Comparison of ENCODE assay signal across 11 cellular contexts in the genomic region with DNA sequence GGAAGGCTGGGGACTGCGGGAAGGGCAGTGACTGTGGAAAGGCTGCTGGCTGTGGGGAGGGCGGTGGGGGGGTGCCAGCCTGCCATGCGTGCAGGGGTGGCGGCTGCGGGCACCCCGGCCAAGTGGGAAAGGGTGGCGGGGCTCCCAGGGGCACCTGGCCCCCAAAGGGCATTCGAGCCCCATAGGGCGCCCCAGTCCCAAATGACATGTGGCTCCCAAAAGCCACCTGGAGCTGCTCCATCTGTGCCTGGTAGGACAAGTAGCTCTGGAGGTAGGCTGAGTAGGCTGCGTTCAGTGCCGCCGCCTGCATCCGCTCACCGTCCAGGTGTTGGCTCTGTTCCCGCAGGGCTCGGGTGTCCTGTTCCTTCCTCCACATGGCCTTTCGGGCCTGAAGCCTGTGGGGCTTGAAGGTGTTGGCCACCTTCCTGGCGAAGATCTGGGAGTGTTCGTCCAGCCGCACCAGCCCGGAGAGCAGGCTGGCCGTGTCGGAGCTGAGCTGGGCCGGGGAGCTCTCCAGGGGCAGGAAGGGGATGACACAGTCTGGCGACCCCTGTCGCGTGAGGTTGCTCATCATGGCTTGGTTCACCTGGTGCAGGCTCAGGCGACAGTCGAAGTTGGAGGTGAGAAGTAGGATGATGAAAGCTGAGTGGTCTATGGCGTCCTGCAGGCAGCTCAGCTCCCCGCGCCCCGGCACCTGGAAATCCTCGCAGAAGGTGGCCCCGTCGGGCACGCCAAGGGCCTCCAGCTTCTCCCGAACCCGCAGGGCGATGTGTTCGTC. TPM values are rescaled to one million over a fixed set of nuclear protein-coding genes. Genes with fewer than 3 reads are reported as not detected.
DNase-seq lines count a peak whose midpoint lies in the region; TF ChIP-seq lines count a peak whose summit lies in the region.
"Had no signal": no experiment of that assay in that cellular context is flagged by ENCODE, and none has a peak within 500 bp of the region (broad histone marks: within the 10 kb centered on the region; RNA-seq: fewer than 3 reads in every experiment).

No MANE protein-coding gene starts in this region.

- no peak overlapping the region for H3K9ac ChIP-seq in KMS-11
- H3K9ac ChIP-seq in mammary epithelial cell (ENCODE audit: insufficient read depth, low read length) = no peak overlapping the region

- H3K36me3 ChIP-seq in KMS-11 (ENCODE audit: insufficient read depth) = no peaks in the 10 kb centered on the region
- H3K36me3 ChIP-seq in mammary epithelial cell (ENCODE audit: insufficient read depth, low read length) = peaks cover 9% of the 10 kb centered on the region

- no peaks in the 10 kb centered on the region for H3K27me3 ChIP-seq in KMS-11 (ENCODE audit: insufficient read depth, low read depth)
- H3K27me3 ChIP-seq in mammary epithelial cell (ENCODE audit: insufficient read depth, low read length) = no peaks in the 10 kb centered on the region

- H4K20me1 ChIP-seq in KMS-11 (ENCODE audit: insufficient read depth) (no peaks in the 10 kb centered on the region), mammary epithelial cell (ENCODE audit: insufficient read depth, low read length) (no peaks in the 10 kb centered on the region)

- H3K4me1 ChIP-seq in KMS-11 (ENCODE audit: low read depth, poor library complexity, severe bottlenecking) (peaks cover 36% of the 10 kb centered on the region), mammary epithelial cell (ENCODE audit: insufficient read depth, low read length) (peaks cover 12% of the 10 kb centered on the region)

- no peak for DNase-seq in mammary epithelial cell
- DNase-seq in posterior vena cava (ENCODE audit: low spot score) = peak; percentile 73
- DNase-seq in SHP77 treated with DMSO at 0.1 percent for 48 hours (lab: John Stamatoyannopoulos, UW) = no peak
- no peak for DNase-seq in NK-92 (lab: John Stamatoyannopoulos, UW; ENCODE audit: unreplicated experiment)
- no peak for DNase-seq in NCI-H1105 (lab: John Stamatoyannopoulos, UW)
- no peak for DNase-seq in NK-92 treated with Interleukin-12 subunit alpha and Interleukin-12 subunit beta, amount 100 ng/mL, for 24 hours (lab: John Stamatoyannopoulos, UW)
- DNase-seq: activated CD4-positive, alpha-beta T cell treated with anti-CD3 and anti-CD28 coated beads for 48 hours; activated T-cell treated with anti-CD3 and anti-CD28 coated beads, Interleukin-2, amount 50 U/mL, for 48 hours had no signal

- CTCF ChIA-PET in mammary epithelial cell (lab: Charles Lee; ENCODE audit: low non-redundant PET) = no interaction called here

- intact Hi-C loops in mammary epithelial cell (cut with micrococcal nuclease) (no loop called here), posterior vena cava (cut with DNase I) (loop anchor here in 1 of 2 donors (10.0 kb wide), 1 partner anchor 218 kb away; no protein-coding TSS in a partner anchor)

- H3K4me3 ChIP-seq in KMS-11 (IDR thresholded peaks at IDR 0.05; ENCODE audit: insufficient read depth, low read depth, low read length) (no peak overlapping the region), mammary epithelial cell (replicated peaks in 1 of 3; ENCODE audit: insufficient read depth in 1 of 3, low read depth in 2 of 3, low read length in 3 of 3) (no peak overlapping the region)
- H3K4me3 ChIP-seq: lung had no signal

- TF ChIP-seq CTCF in C4-2B (conservative IDR thresholded peaks at IDR 0.05) (no peak), KMS-11 (conservative IDR thresholded peaks at IDR 0.05; ENCODE audit: low read depth, low read length) (no peak), mammary epithelial cell (conservative IDR thresholded peaks at IDR 0.05 in 1 of 2, IDR thresholded peaks at IDR 0.05 in 1 of 2; ENCODE audit: extremely low read depth in 1 of 2, insufficient read depth in 1 of 2, low read depth in 1 of 2, low read length in 2 of 2) (no peak)

- BruUV-seq in mammary epithelial cell (replicated peaks; lab: Mats Ljungman, UMichigan) = TSS peak; percentile 41

- H3K9me3 ChIP-seq in mammary epithelial cell (replicated peaks; ENCODE audit: insufficient read depth, low read length) = no peaks in the 10 kb centered on the region

- 94% methylated on average over 18 of the region's 41 CpGs for WGBS in mammary epithelial cell (ENCODE audit: low coverage, missing lambda C conversion rate)

- in situ Hi-C loops in mammary epithelial cell (cut with MboI; ENCODE audit: low sequenced_read_pairs in 2 of 2) = loop anchor here in 1 of 2 donors (10.0 kb wide), 1 partner anchor 98 kb away; no protein-coding TSS in a partner anchor

- no peak overlapping the region for H3K4me2 ChIP-seq in KMS-11
- no peak overlapping the region for H3K4me2 ChIP-seq in mammary epithelial cell (ENCODE audit: insufficient read depth, low read depth, low read length)

- dilution Hi-C loops in mammary epithelial cell (cut with HindIII; ENCODE audit: low sequenced_read_pairs) = no loop called here

- H3K27ac ChIP-seq in C4-2B (peak overlapping the region; percentile 49), KMS-11 (no peak overlapping the region), mammary epithelial cell (ENCODE audit: insufficient read depth, low read depth, low read length) (no peak overlapping the region)

- H2AFZ ChIP-seq in KMS-11 (ENCODE audit: low read depth) (peak overlapping the region; percentile 36; the same call in 1 of the 2 replicates), mammary epithelial cell (ENCODE audit: low read depth, low read length) (no peak overlapping the region)

- peaks cover 4% of the 10 kb centered on the region; the same call in 1 of the 2 replicates for H3K79me2 ChIP-seq in KMS-11 (ENCODE audit: insufficient read depth, low read depth)
- H3K79me2 ChIP-seq in mammary epithelial cell (ENCODE audit: insufficient read depth, low read length) = peaks cover 39% of the 10 kb centered on the region

RNA-seq across cellular contexts. Expression of a gene that starts 14.9 kb away (rescaled TPM):
- total RNA-seq in mammary epithelial cell (10 to 100 TPM in 1 of 2 donors, 1 to 10 TPM in 1; 4.0 to 33.3 TPM), posterior vena cava (10 to 100 TPM in 1 of 2 donors, 1 to 10 TPM in 1; 7.6 to 13.2 TPM)
- 2.0 TPM for polyA plus RNA-seq in mammary epithelial cell
- polyA minus RNA-seq in mammary epithelial cell = 8.9 TPM

RNA-seq across cellular contexts. Expression of a gene that starts 25.0 kb away (rescaled TPM):
- total RNA-seq in mammary epithelial cell = 10 to 100 TPM; 12.8 to 17.5 TPM
- 6.0 TPM for polyA plus RNA-seq in mammary epithelial cell
- polyA minus RNA-seq in mammary epithelial cell = 5.7 TPM
- 1 to 10 TPM; 7.7 to 9.1 TPM for total RNA-seq in posterior vena cava

RNA-seq across cellular contexts. Expression of a gene that starts 50.9 kb away (rescaled TPM):
- total RNA-seq in mammary epithelial cell (100 to 1,000 TPM in 1 of 2 donors, 10 to 100 TPM in 1; 89.4 to 147 TPM), posterior vena cava (10 to 100 TPM; 56.6 to 88.6 TPM)
- polyA plus RNA-seq in mammary epithelial cell = 140 TPM
- polyA minus RNA-seq in mammary epithelial cell = 43.4 TPM
